7 cellular contexts compared by ENCODE assay signal in genomic region chr20:57202309-57202708, GRCh38.
"Had no signal": no experiment of that assay in that cellular context is flagged by ENCODE, and none has a peak within 500 bp of the region (broad histone marks: within the 10 kb centered on the region; RNA-seq: fewer than 3 reads in every experiment).

No MANE protein-coding gene starts in this region.

- H3K4me3 ChIP-seq: GM23248, K562 had no signal

- DNase-seq: GM23248, GOT3, H9, HCEC 1CT, IMR-90 had no signal

- ATAC-seq: K562 had no signal

- H3K27ac ChIP-seq: GM23248 had no signal

- FAIRE-seq: H54, K562 had no signal

- H2AFZ ChIP-seq: GM23248 had no signal

- H3K9ac ChIP-seq: GM23248 had no signal
